Comparison of ENCODE assay signal across 1 cellular context in the genomic region with DNA sequence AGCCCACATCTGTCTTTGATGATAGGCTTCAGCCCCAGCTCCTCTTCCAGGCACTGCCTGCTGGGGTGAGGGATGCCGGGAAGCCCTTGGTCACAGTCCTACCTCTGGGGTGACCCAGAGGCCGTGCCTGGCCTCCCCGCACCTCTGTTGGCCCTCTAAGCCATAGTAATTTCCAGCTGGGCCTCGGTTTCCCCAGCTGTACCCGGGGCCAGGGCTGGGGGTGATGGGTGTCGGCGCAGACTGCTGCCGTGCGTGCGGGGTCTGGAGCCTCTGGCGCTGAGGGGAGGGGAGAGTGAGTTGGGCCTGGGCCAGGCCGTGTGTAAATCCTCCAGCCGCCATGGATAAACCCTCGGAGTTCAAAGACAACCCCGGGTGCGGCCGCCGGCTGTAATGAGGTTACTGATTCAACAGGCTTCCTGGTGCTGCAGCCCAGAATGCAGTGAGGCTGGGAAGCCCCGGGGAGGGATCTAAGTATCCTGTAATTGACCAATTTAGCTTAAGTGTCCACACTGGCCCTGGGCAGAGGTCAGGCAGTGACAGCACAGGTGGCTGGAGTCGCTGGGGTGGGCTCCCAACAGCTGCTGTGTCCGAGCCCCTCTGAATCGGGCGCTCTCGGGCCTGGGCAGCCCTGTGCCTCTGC.
TF ChIP-seq lines count a peak whose summit lies in the region.

No MANE protein-coding gene starts in this region.

TF ChIP-seq in HepG2, 621 proteins besides CTCF, POLR2A, EP300 and RAD21 (continued from another document and continues in another):
- no peak for TF ChIP-seq HCFC1 (IDR thresholded peaks at IDR 0.05; ENCODE audit: low read depth, low read length)
- TF ChIP-seq ZNF24 (IDR thresholded peaks at IDR 0.05), result no peak
- peak; percentile 44; the same call in 1 of the 2 replicates for TF ChIP-seq ZNF772 (CRISPR knock-in tag; IDR thresholded peaks at IDR 0.05)
- TF ChIP-seq SMAD9 (CRISPR knock-in tag; IDR thresholded peaks at IDR 0.05), result no peak
- no peak for TF ChIP-seq ZNF274 (CRISPR knock-in tag; IDR thresholded peaks at IDR 0.05)
- TF ChIP-seq ZNF773 (CRISPR knock-in tag; IDR thresholded peaks at IDR 0.05; ENCODE audit: borderline replicate concordance), result no peak
- TF ChIP-seq ZC3H4 (CRISPR knock-in tag; IDR thresholded peaks at IDR 0.05; ENCODE audit: borderline replicate concordance), result no peak
- no peak for TF ChIP-seq SCMH1 (CRISPR knock-in tag; IDR thresholded peaks at IDR 0.05; ENCODE audit: borderline replicate concordance)
- no peak for TF ChIP-seq CENPX (CRISPR knock-in tag; IDR thresholded peaks at IDR 0.05)
- no peak for TF ChIP-seq BRD4 (CRISPR knock-in tag; IDR thresholded peaks at IDR 0.05)
- TF ChIP-seq ZNF841 (CRISPR knock-in tag; IDR thresholded peaks at IDR 0.05; ENCODE audit: borderline replicate concordance), result no peak
- TF ChIP-seq EHMT2 (IDR thresholded peaks at IDR 0.05; ENCODE audit: borderline replicate concordance, low read depth, low read length), result no peak
- TF ChIP-seq, protein P1, sequence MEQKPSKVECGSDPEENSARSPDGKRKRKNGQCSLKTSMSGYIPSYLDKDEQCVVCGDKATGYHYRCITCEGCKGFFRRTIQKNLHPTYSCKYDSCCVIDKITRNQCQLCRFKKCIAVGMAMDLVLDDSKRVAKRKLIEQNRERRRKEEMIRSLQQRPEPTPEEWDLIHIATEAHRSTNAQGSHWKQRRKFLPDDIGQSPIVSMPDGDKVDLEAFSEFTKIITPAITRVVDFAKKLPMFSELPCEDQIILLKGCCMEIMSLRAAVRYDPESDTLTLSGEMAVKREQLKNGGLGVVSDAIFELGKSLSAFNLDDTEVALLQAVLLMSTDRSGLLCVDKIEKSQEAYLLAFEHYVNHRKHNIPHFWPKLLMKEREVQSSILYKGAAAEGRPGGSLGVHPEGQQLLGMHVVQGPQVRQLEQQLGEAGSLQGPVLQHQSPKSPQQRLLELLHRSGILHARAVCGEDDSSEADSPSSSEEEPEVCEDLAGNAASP (CRISPR knock-in tag; IDR thresholded peaks at IDR 0.05; ENCODE audit: borderline replicate concordance), result peak; percentile 37; the same call in 1 of the 2 replicates
- no peak; the same call in 1 of the 2 replicates for TF ChIP-seq BCL3 (CRISPR knock-in tag; IDR thresholded peaks at IDR 0.05)
- TF ChIP-seq, protein P2, sequence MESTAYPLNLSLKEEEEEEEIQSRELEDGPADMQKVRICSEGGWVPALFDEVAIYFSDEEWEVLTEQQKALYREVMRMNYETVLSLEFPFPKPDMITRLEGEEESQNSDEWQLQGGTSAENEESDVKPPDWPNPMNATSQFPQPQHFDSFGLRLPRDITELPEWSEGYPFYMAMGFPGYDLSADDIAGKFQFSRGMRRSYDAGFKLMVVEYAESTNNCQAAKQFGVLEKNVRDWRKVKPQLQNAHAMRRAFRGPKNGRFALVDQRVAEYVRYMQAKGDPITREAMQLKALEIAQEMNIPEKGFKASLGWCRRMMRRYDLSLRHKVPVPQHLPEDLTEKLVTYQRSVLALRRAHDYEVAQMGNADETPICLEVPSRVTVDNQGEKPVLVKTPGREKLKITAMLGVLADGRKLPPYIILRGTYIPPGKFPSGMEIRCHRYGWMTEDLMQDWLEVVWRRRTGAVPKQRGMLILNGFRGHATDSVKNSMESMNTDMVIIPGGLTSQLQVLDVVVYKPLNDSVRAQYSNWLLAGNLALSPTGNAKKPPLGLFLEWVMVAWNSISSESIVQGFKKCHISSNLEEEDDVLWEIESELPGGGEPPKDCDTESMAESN (CRISPR knock-in tag; conservative IDR thresholded peaks at IDR 0.05), result no peak
- TF ChIP-seq FOXC1 (CRISPR knock-in tag; IDR thresholded peaks at IDR 0.05; ENCODE audit: borderline replicate concordance), result no peak
- TF ChIP-seq PHB2 (IDR thresholded peaks at IDR 0.05; ENCODE audit: partially characterized antibody), result no peak
- TF ChIP-seq IRF9 (CRISPR knock-in tag; IDR thresholded peaks at IDR 0.05; ENCODE audit: borderline replicate concordance), result 0 out of 2 replicates have a peak, but pooled peaks have one; percentile 9
- no peak for TF ChIP-seq SRSF4 (IDR thresholded peaks at IDR 0.05; ENCODE audit: low read depth, low read length, poor library complexity, severe bottlenecking)
- no peak for TF ChIP-seq ZFP1 (CRISPR knock-in tag; IDR thresholded peaks at IDR 0.05)
- TF ChIP-seq ARNT2 (CRISPR knock-in tag; IDR thresholded peaks at IDR 0.05; ENCODE audit: low read depth), result no peak
- TF ChIP-seq, protein P3, sequence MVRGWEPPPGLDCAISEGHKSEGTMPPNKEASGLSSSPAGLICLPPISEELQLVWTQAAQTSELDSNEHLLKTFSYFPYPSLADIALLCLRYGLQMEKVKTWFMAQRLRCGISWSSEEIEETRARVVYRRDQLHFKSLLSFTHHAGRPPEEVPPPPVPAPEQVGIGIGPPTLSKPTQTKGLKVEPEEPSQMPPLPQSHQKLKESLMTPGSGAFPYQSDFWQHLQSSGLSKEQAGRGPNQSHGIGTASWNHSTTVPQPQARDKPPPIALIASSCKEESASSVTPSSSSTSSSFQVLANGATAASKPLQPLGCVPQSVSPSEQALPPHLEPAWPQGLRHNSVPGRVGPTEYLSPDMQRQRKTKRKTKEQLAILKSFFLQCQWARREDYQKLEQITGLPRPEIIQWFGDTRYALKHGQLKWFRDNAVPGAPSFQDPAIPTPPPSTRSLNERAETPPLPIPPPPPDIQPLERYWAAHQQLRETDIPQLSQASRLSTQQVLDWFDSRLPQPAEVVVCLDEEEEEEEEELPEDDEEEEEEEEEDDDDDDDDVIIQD (CRISPR knock-in tag; IDR thresholded peaks at IDR 0.05; ENCODE audit: low read depth), result 0 out of 2 replicates have a peak, but pooled peaks have one; percentile 22
- TF ChIP-seq SIN3A (IDR thresholded peaks at IDR 0.05; ENCODE audit: borderline replicate concordance, low read depth, low read length), result no peak
- no peak for TF ChIP-seq RBM22 (optimal IDR thresholded peaks at IDR 0.05; ENCODE audit: low read length)
- peak; percentile 39; the same call in 1 of the 2 replicates for TF ChIP-seq ZBTB38 (CRISPR knock-in tag; IDR thresholded peaks at IDR 0.05)
- TF ChIP-seq ZNF891 (CRISPR knock-in tag; IDR thresholded peaks at IDR 0.05), result no peak
- no peak for TF ChIP-seq ZNF704 (CRISPR knock-in tag; IDR thresholded peaks at IDR 0.05; ENCODE audit: borderline replicate concordance)
- no peak for TF ChIP-seq SALL2 (CRISPR knock-in tag; IDR thresholded peaks at IDR 0.05)
- no peak for TF ChIP-seq RBM39 (IDR thresholded peaks at IDR 0.05; ENCODE audit: low read depth, low read length, poor library complexity, severe bottlenecking)
- peak; percentile 44; the same call in 1 of the 2 replicates for TF ChIP-seq MAZ (IDR thresholded peaks at IDR 0.05; ENCODE audit: borderline replicate concordance, low read depth, low read length)
- TF ChIP-seq MAZ (CRISPR knock-in tag; IDR thresholded peaks at IDR 0.05; ENCODE audit: low read depth), result peak; percentile 39; the same call in 1 of the 2 replicates
- TF ChIP-seq ZNF382 (CRISPR knock-in tag; IDR thresholded peaks at IDR 0.05; ENCODE audit: borderline replicate concordance), result no peak
- TF ChIP-seq, protein P4, sequence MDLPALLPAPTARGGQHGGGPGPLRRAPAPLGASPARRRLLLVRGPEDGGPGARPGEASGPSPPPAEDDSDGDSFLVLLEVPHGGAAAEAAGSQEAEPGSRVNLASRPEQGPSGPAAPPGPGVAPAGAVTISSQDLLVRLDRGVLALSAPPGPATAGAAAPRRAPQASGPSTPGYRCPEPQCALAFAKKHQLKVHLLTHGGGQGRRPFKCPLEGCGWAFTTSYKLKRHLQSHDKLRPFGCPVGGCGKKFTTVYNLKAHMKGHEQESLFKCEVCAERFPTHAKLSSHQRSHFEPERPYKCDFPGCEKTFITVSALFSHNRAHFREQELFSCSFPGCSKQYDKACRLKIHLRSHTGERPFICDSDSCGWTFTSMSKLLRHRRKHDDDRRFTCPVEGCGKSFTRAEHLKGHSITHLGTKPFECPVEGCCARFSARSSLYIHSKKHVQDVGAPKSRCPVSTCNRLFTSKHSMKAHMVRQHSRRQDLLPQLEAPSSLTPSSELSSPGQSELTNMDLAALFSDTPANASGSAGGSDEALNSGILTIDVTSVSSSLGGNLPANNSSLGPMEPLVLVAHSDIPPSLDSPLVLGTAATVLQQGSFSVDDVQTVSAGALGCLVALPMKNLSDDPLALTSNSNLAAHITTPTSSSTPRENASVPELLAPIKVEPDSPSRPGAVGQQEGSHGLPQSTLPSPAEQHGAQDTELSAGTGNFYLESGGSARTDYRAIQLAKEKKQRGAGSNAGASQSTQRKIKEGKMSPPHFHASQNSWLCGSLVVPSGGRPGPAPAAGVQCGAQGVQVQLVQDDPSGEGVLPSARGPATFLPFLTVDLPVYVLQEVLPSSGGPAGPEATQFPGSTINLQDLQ (CRISPR knock-in tag; IDR thresholded peaks at IDR 0.05), result no peak
- no peak for TF ChIP-seq ZNF776 (CRISPR knock-in tag; IDR thresholded peaks at IDR 0.05)
- TF ChIP-seq, protein P5, sequence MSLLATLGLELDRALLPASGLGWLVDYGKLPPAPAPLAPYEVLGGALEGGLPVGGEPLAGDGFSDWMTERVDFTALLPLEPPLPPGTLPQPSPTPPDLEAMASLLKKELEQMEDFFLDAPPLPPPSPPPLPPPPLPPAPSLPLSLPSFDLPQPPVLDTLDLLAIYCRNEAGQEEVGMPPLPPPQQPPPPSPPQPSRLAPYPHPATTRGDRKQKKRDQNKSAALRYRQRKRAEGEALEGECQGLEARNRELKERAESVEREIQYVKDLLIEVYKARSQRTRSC (CRISPR knock-in tag; IDR thresholded peaks at IDR 0.05; ENCODE audit: low read depth), result no peak
- TF ChIP-seq ZNF713 (CRISPR knock-in tag; IDR thresholded peaks at IDR 0.05), result no peak
- TF ChIP-seq ZNF598 (CRISPR knock-in tag; IDR thresholded peaks at IDR 0.05; ENCODE audit: borderline replicate concordance), result 0 out of 2 replicates have a peak, but pooled peaks have one; percentile 27
- TF ChIP-seq ZNF770 (CRISPR knock-in tag; IDR thresholded peaks at IDR 0.05), result no peak
- no peak for TF ChIP-seq ZNF672 (CRISPR knock-in tag; IDR thresholded peaks at IDR 0.05)
- no peak for TF ChIP-seq ADNP (CRISPR knock-in tag; IDR thresholded peaks at IDR 0.05)
- TF ChIP-seq ZNF629 (CRISPR knock-in tag; conservative IDR thresholded peaks at IDR 0.05), result 0 out of 2 replicates have a peak, but pooled peaks have one; percentile 11
- no peak for TF ChIP-seq ARHGAP35 (CRISPR knock-in tag; IDR thresholded peaks at IDR 0.05; ENCODE audit: borderline replicate concordance)
- no peak for TF ChIP-seq BCLAF1 (IDR thresholded peaks at IDR 0.05)
- TF ChIP-seq ELF3 (CRISPR knock-in tag; IDR thresholded peaks at IDR 0.05), result peak; percentile 67
